In the genomic region with DNA sequence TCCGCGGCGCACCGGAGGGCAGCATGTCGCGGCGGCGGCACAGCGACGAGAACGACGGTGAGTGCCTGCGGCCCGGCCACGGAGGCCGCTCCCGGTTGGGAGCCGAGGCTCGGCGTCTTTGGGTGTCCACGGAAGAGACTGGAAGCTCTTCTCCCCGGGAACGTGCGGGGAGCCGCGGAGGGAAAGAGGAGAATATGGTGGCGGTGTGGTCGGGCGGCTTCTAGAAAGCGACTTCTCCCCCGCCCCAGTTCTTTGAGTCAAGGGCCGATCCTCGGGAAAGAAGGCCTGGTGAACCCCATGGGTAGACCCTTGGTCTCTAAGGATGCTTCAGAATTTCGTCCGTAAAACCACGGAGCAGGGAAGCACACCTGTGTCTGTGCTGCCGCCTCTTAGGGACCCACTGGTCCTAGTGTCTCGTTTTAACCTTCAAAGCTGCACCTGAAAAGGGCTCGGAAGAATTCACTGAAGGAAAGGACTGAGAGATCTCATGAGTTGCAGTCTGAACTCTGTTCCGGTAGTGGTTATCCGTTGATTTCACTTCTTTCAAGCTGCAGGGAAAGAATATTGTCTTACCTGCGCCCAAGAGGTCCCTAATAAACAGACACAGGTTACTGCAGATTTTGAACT, we compare ENCODE assay signal across 8 cellular contexts. TPM values are rescaled to one million over a fixed set of nuclear protein-coding genes. Genes with fewer than 3 reads are reported as not detected.
DNase-seq lines count a peak whose midpoint lies in the region; ATAC-seq and TF ChIP-seq lines count a peak whose summit lies in the region.

No MANE protein-coding gene starts in this region.

- no peaks in the 10 kb centered on the region for H3K27me3 Mint-ChIP-seq in nephron (ENCODE audit: low read depth)

- TF ChIP-seq CTCF in BJ (IDR thresholded peaks at IDR 0.05; ENCODE audit: insufficient read depth, low read depth, low read length) (no peak), RWPE1 (conservative IDR thresholded peaks at IDR 0.05; ENCODE audit: low read depth) (no peak), epithelial cell of esophagus (IDR thresholded peaks at IDR 0.05; ENCODE audit: insufficient read depth, low read depth, low read length, missing control alignments) (no peak), nephron (IDR thresholded peaks at IDR 0.05; ENCODE audit: unreplicated experiment in 3 of 3) (no peak)

- DNase-seq in BJ (ENCODE audit: low read depth) = no peak
- peak; percentile 15 for DNase-seq in RWPE1 (ENCODE audit: low spot score)
- peak; percentile 18 for DNase-seq in epithelial cell of esophagus (ENCODE audit: low read depth)
- no peak for DNase-seq in NCI-H187 (lab: John Stamatoyannopoulos, UW)
- DNase-seq in NCI-H526 treated with DMSO at 0.1 percent for 48 hours (lab: John Stamatoyannopoulos, UW) = no peak
- no peak for DNase-seq in GDM1 (lab: John Stamatoyannopoulos, UW)

- POLR2A ChIA-PET in BJ (lab: Charles Lee) = interaction anchor here (0.6 kb wide), 1 partner anchor 596 kb away, joined by 3 read pairs; no protein-coding TSS in a partner anchor
- POLR2A ChIA-PET in RWPE1 (lab: Yijun Ruan, JAX; ENCODE audit: low non-redundant PET) = interaction anchor here (0.6 to 2.0 kb wide), 4 partner anchors 11 to 86 kb away, joined by 3 to 7 read pairs (median 3); no protein-coding TSS in a partner anchor

- H3K4me3 Mint-ChIP-seq in nephron = peak overlapping the region; percentile 92 to 95 (median 92)

- no peaks in the 10 kb centered on the region for H3K36me3 ChIP-seq in BJ (ENCODE audit: control insufficient read depth, insufficient read depth, low read length)

- peaks cover 54% of the 10 kb centered on the region for H3K4me1 Mint-ChIP-seq in nephron

- peak overlapping the region; percentile 96 to 100 (median 99) for H3K27ac Mint-ChIP-seq in nephron

- H3K36me3 Mint-ChIP-seq in nephron (ENCODE audit: low read depth) = no peaks in the 10 kb centered on the region

- H3K9me3 Mint-ChIP-seq in nephron = no peaks in the 10 kb centered on the region

- peak overlapping the region; percentile 88 for H3K4me3 ChIP-seq in BJ (ENCODE audit: low read depth, low read length)
- peak overlapping the region; percentile 98 for H3K4me3 ChIP-seq in epithelial cell of esophagus (ENCODE audit: low read length)

- CTCF ChIA-PET in BJ (lab: Yijun Ruan, JAX) (interaction anchor here (0.5 to 8.0 kb wide), 4 partner anchors 18 to 267 kb away, joined by 3 to 37 read pairs (median 4); no protein-coding TSS in a partner anchor), RWPE1 (lab: Yijun Ruan, JAX) (interaction anchor here (0.7 to 1.3 kb wide), 3 partner anchors 18 to 346 kb away, joined by 5 to 7 read pairs (median 5); no protein-coding TSS in a partner anchor)

- no peaks in the 10 kb centered on the region for H3K27me3 ChIP-seq in BJ (ENCODE audit: control insufficient read depth, insufficient read depth, low read length)

- peak overlapping the region; percentile 100 for H3K27ac ChIP-seq in RWPE1

- ATAC-seq in GM21723 (IDR thresholded peaks at IDR 0.05; ENCODE audit: unreplicated experiment) = peak; percentile 2

RNA-seq across cellular contexts. Expression of gene NCBP1, which starts 0.4 kb away (rescaled TPM):
- 11.0 and 21.8 TPM in 2 replicates for polyA plus RNA-seq in BJ (2011; rRNA removed)
- 12.7 and 15.1 TPM in 2 replicates for polyA minus RNA-seq in BJ (2011; rRNA and poly(A)+ RNA removed)

RNA-seq across cellular contexts. Expression of gene TSTD2, which starts 0.8 kb away (rescaled TPM):
- polyA plus RNA-seq in BJ (2011; rRNA removed) = 15.4 and 18.4 TPM in 2 replicates
- polyA minus RNA-seq in BJ (2011; rRNA and poly(A)+ RNA removed) = 12.2 and 19.1 TPM in 2 replicates

Comparison
In these comparisons a context has a peak if more than half of its experiments do, and no peak if none do; other contexts are left out.
1. DNase-seq: peak in RWPE1 (single experiment) and epithelial cell of esophagus (single experiment); none in BJ (single experiment), NCI-H187 (0 of 2), NCI-H526 treated with DMSO at 0.1 percent for 48 hours (single experiment) and GDM1 (single experiment).